ENCODE assay signal across 9 cellular contexts in genomic region chr5:16936150-16937022, GRCh38. TPM values are rescaled to one million over a fixed set of nuclear protein-coding genes. Genes with fewer than 3 reads are reported as not detected.
DNase-seq lines count a peak whose midpoint lies in the region; ATAC-seq and TF ChIP-seq lines count a peak whose summit lies in the region.
"Had no signal": no experiment of that assay in that cellular context is flagged by ENCODE, and none has a peak within 500 bp of the region (broad histone marks: within the 10 kb centered on the region; RNA-seq: fewer than 3 reads in every experiment).

Gene MYO10 (minus strand): TSS chr5:16936288. CDS start chr5:16935808, 480 bp downstream.

- H3K4me1 ChIP-seq in mesenchymal stem cell (ENCODE audit: control insufficient read depth, insufficient read depth, low read depth, low read length), result peaks cover 6% of the 10 kb centered on the region
- H3K4me1 ChIP-seq: BLaER1 had no signal

- peak within 1 kb of the TSS; percentile 95 to 97 for H3K18ac ChIP-seq in mesenchymal stem cell (ENCODE audit: low read depth in 1 of 2, low read length in 2 of 2)

- WGBS in mesenchymal stem cell, result under 1% methylated on average over 46 of the region's 71 CpGs

- peak; percentile 6 for DNase-seq in NCI-H1436 (lab: John Stamatoyannopoulos, UW)
- no peak for DNase-seq in NCI-H1436 treated with DMSO at 0.1 percent for 48 hours (lab: John Stamatoyannopoulos, UW)
- peak; percentile 64 to 94 for DNase-seq in NCI-H526 (lab: John Stamatoyannopoulos, UW)
- DNase-seq in activated CD8-positive, alpha-beta T cell treated with anti-CD3 and anti-CD28 coated beads for 36 hours, result peak; percentile 52
- DNase-seq in mesenchymal stem cell, result peak; percentile 78
- peak; percentile 48 to 56 (median 54) for DNase-seq in stimulated activated CD4-positive, alpha-beta T cell treated with anti-CD3 and anti-CD28 coated beads, TNF-alpha, amount 100 ng/mL, for 48 hours (ENCODE audit: low read depth in 3 of 3)

- peak within 1 kb of the TSS; percentile 67 for H2AFZ ChIP-seq in mesenchymal stem cell (ENCODE audit: low read depth, low read length)

- no peak for TF ChIP-seq CTCF in activated CD8-positive, alpha-beta T cell treated with anti-CD3 and anti-CD28 coated beads for 36 hours (IDR thresholded peaks at IDR 0.05)

- H3K4me2 ChIP-seq in mesenchymal stem cell (ENCODE audit: low read length, poor library complexity, severe bottlenecking), result peak within 1 kb of the TSS; percentile 88
- H3K4me2 ChIP-seq: BLaER1 had no signal

- no peak within 1 kb of the TSS for H2AK5ac ChIP-seq in mesenchymal stem cell (ENCODE audit: low read length, severe bottlenecking)

- H3K9ac ChIP-seq in mesenchymal stem cell (ENCODE audit: low read length), result peak within 1 kb of the TSS; percentile 85
- H3K9ac ChIP-seq: BLaER1 had no signal

- H2BK15ac ChIP-seq in mesenchymal stem cell (ENCODE audit: low read depth, poor library complexity, severe bottlenecking), result peak within 1 kb of the TSS; percentile 96

- H2BK12ac ChIP-seq in mesenchymal stem cell (ENCODE audit: low read length in 2 of 2), result peak within 1 kb of the TSS; percentile 75 to 97

- H3K36me3 Mint-ChIP-seq in activated CD8-positive, alpha-beta T cell treated with anti-CD3 and anti-CD28 coated beads for 36 hours (ENCODE audit: low read depth), result no peaks in the 10 kb centered on the region

- intact Hi-C loops in activated CD8-positive, alpha-beta T cell treated with anti-CD3 and anti-CD28 coated beads for 36 hours (cut with micrococcal nuclease), result loop anchor here (10.0 kb wide), 1 partner anchor 142 kb away; no protein-coding TSS in a partner anchor

- H4K91ac ChIP-seq in mesenchymal stem cell (ENCODE audit: low read length), result peak within 1 kb of the TSS; percentile 93

- no peaks in the 10 kb centered on the region for H3K9me3 Mint-ChIP-seq in activated CD8-positive, alpha-beta T cell treated with anti-CD3 and anti-CD28 coated beads for 36 hours

- peak within 1 kb of the TSS; percentile 76 to 89 for H3K14ac ChIP-seq in mesenchymal stem cell (ENCODE audit: low read length in 2 of 2)

- H3K9me3 ChIP-seq in mesenchymal stem cell (ENCODE audit: control insufficient read depth, low read length), result no peaks in the 10 kb centered on the region

- H4K8ac ChIP-seq in mesenchymal stem cell (ENCODE audit: low read length), result peak within 1 kb of the TSS; percentile 86

- H3K4me1 Mint-ChIP-seq in activated CD8-positive, alpha-beta T cell treated with anti-CD3 and anti-CD28 coated beads for 36 hours (ENCODE audit: low read depth), result peaks cover 13% of the 10 kb centered on the region

- no peak within 1 kb of the TSS for H3K27ac Mint-ChIP-seq in activated CD8-positive, alpha-beta T cell treated with anti-CD3 and anti-CD28 coated beads for 36 hours

- peak; percentile 53 for ATAC-seq in HG03064 (IDR thresholded peaks at IDR 0.05; ENCODE audit: low read depth, unreplicated experiment)
- peak; percentile 85 for ATAC-seq in activated CD8-positive, alpha-beta T cell treated with anti-CD3 and anti-CD28 coated beads for 36 hours

- POLR2A ChIA-PET in activated CD8-positive, alpha-beta T cell treated with anti-CD3 and anti-CD28 coated beads for 36 hours (lab: Charles Lee), result no interaction called here

- CTCF ChIA-PET in activated CD8-positive, alpha-beta T cell treated with anti-CD3 and anti-CD28 coated beads for 36 hours (lab: Charles Lee), result no interaction called here

- peaks cover 3 to 17% of the 10 kb centered on the region in 2 experiments for H3K27me3 ChIP-seq in mesenchymal stem cell (ENCODE audit: control insufficient read depth in 1 of 2, insufficient read depth in 1 of 2, low read length in 2 of 2)
- H3K27me3 ChIP-seq: BLaER1 had no signal

- in situ Hi-C loops in endometrial microvascular endothelial cells (cut with HindIII; ENCODE audit: inconsistent ontology term, low pct_unique_long_range_greater_than_20kb, low sequenced_read_pairs), result no loop called here

- peak within 1 kb of the TSS; percentile 84 to 97 for H3K4ac ChIP-seq in mesenchymal stem cell (ENCODE audit: low read depth in 1 of 2, low read length in 2 of 2)

- H2BK120ac ChIP-seq in mesenchymal stem cell (ENCODE audit: low read depth, low read length), result peak within 1 kb of the TSS; percentile 80

- H3K27ac ChIP-seq in mesenchymal stem cell (ENCODE audit: low read length, poor library complexity, severe bottlenecking), result peak within 1 kb of the TSS; percentile 27
- H3K27ac ChIP-seq: BLaER1 had no signal

- peak within 1 kb of the TSS; percentile 87 to 91 for H3K4me3 ChIP-seq in mesenchymal stem cell (ENCODE audit: insufficient read depth in 1 of 2, low read depth in 1 of 2, low read length in 2 of 2)
- H3K4me3 ChIP-seq: BLaER1 had no signal

- H2BK5ac ChIP-seq in mesenchymal stem cell (ENCODE audit: low read depth, low read length, poor library complexity, severe bottlenecking), result peak within 1 kb of the TSS; percentile 84

- peak within 1 kb of the TSS; percentile 51 to 95 for H3K23ac ChIP-seq in mesenchymal stem cell (ENCODE audit: low read length in 2 of 2)

- H3K36me3 ChIP-seq in mesenchymal stem cell (ENCODE audit: control insufficient read depth in 1 of 2, insufficient read depth in 2 of 2, low read depth in 1 of 2, low read length in 2 of 2), result no peaks in the 10 kb centered on the region
- H3K36me3 ChIP-seq: BLaER1 had no signal

- peaks cover 61% of the 10 kb centered on the region for H3K27me3 Mint-ChIP-seq in activated CD8-positive, alpha-beta T cell treated with anti-CD3 and anti-CD28 coated beads for 36 hours

- H3K4me3 Mint-ChIP-seq in activated CD8-positive, alpha-beta T cell treated with anti-CD3 and anti-CD28 coated beads for 36 hours, result peak within 1 kb of the TSS; percentile 68

- H3K79me1 ChIP-seq in mesenchymal stem cell (replicated peaks; ENCODE audit: low read length, poor library complexity, severe bottlenecking), result peaks cover 2% of the 10 kb centered on the region

RNA-seq across cellular contexts. Expression of gene MYO10, which starts in this region (rescaled TPM):
- under 1 TPM in 1 of 2 experiments, not detected in 1; 0.09 TPM for total RNA-seq in activated CD8-positive, alpha-beta T cell treated with anti-CD3 and anti-CD28 coated beads for 36 hours
- 36.3 TPM for total RNA-seq in endometrial microvascular endothelial cells (ENCODE audit: inconsistent ontology term)
- 73.4 TPM for polyA plus RNA-seq in mesenchymal stem cell (2013, experiment 1 of 2)
- polyA plus RNA-seq in mesenchymal stem cell (2013, experiment 2 of 2), result 68.5 TPM

Comparison
In these comparisons a context has a peak if more than half of its experiments do, and no peak if none do; other contexts are left out.
1. RNA of gene MYO10 (total RNA-seq): 36.3 TPM in endometrial microvascular endothelial cells (single experiment); 0.09 TPM in activated CD8-positive, alpha-beta T cell treated with anti-CD3 and anti-CD28 coated beads for 36 hours; every median in the first group is over 10 times any median in the second.
2. Peak in DNase-seq and ATAC-seq in activated CD8-positive, alpha-beta T cell treated with anti-CD3 and anti-CD28 coated beads for 36 hours; RNA of the gene not detected or under 1 TPM.